In the genomic region with DNA sequence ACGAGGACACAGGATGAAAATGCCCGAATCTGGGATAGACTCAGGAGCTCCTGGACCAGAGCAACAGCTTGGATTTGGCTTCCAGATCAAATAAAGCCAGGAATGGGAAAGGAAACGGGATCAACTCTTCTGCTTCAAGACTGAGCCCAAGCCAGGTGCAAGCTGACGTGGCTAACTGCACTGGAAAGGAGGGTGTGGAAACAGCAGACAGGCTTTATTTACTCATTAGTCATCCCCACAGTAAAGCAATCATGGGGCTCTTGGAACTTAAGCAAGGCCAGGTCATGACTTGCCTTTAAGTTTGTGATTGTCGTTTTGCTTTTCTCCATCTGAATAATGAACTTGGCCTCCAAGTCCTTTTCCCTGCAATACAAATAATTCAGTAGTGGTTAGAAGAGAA, we compare ENCODE assay signal across 10 cellular contexts. TPM values are rescaled to one million over a fixed set of nuclear protein-coding genes. Genes with fewer than 3 reads are reported as not detected.
DNase-seq lines count a peak whose midpoint lies in the region; ATAC-seq, FAIRE-seq and TF ChIP-seq lines count a peak whose summit lies in the region.
"Had no signal": no experiment of that assay in that cellular context is flagged by ENCODE, and none has a peak within 500 bp of the region (broad histone marks: within the 10 kb centered on the region; RNA-seq: fewer than 3 reads in every experiment).

No MANE protein-coding gene starts in this region.

- no peak overlapping the region for H4K91ac ChIP-seq in mesenchymal stem cell (ENCODE audit: low read length)

- no peaks in the 10 kb centered on the region for H3K9me3 ChIP-seq in K562 (replicated peaks; ENCODE audit: control insufficient read depth, insufficient read depth, low read depth, low read length)
- no peaks in the 10 kb centered on the region for H3K9me3 ChIP-seq in mesenchymal stem cell (ENCODE audit: control insufficient read depth, low read length)

- H2BK12ac ChIP-seq in mesenchymal stem cell (ENCODE audit: low read length in 2 of 2) = no peak overlapping the region

- no peak overlapping the region for H3K4me3 ChIP-seq in AG10803 (ENCODE audit: low read length)
- H3K4me3 ChIP-seq in K562 = no peak overlapping the region
- no peak overlapping the region for H3K4me3 ChIP-seq in mesenchymal stem cell (ENCODE audit: insufficient read depth in 1 of 2, low read depth in 1 of 2, low read length in 2 of 2)

- no peak overlapping the region for H3K4me2 ChIP-seq in K562 (ENCODE audit: insufficient read depth, low read length)
- H3K4me2 ChIP-seq in mesenchymal stem cell (ENCODE audit: low read length, poor library complexity, severe bottlenecking) = peak overlapping the region; percentile 43

- H3K23ac ChIP-seq in mesenchymal stem cell (ENCODE audit: low read length in 2 of 2) = no peak overlapping the region

- no peak for TF ChIP-seq CTCF in AG10803 (conservative IDR thresholded peaks at IDR 0.05; ENCODE audit: low read length)
- TF ChIP-seq CTCF in K562 (IDR thresholded peaks at IDR 0.05 in 2 of 3, conservative IDR thresholded peaks at IDR 0.05 in 1 of 3; ENCODE audit: insufficient read depth in 2 of 3, low read depth in 1 of 3, low read length in 3 of 3) = no peak

- no peak overlapping the region for H3K27ac Mint-ChIP-seq in stimulated activated effector memory CD8-positive, alpha-beta T cell treated with anti-CD3 and anti-CD28 coated beads, Interleukin-12 subunit alpha, Interleukin-12 subunit beta, amount 100 ng/mL, for 72 hours
- H3K27ac Mint-ChIP-seq: activated CD4-positive, alpha-beta memory T cell treated with anti-CD3 and anti-CD28 coated beads, Interleukin-2, amount 10 ng/mL, durations not matched to agents 7 days and 5 days; stimulated activated memory B cell treated with anti-CD40 and anti-IgM and Interleukin-4, amounts not matched to agents 10 μg/mL and 1 μg/mL and 100 μg/mL, for 72 hours had no signal

- FAIRE-seq in K562 (lab: Jason Lieb, UNC) = peak; percentile 63

- peak; percentile 69 for DNase-seq in AG10803 (ENCODE audit: low read depth)
- peak; percentile 9 to 88 (median 70) for DNase-seq in NCI-H1417 (lab: John Stamatoyannopoulos, UW)
- peak in 2 of 4 experiments; percentile 22 to 26 for DNase-seq in K562 (ENCODE audit: extremely low read depth in 1 of 4, low spot score in 3 of 4)
- DNase-seq in mesenchymal stem cell = peak; percentile 94
- DNase-seq in erythroblast (lab: John Stamatoyannopoulos, UW) = no peak
- no peak for DNase-seq in stimulated activated effector memory CD8-positive, alpha-beta T cell treated with anti-CD3 and anti-CD28 coated beads, Interleukin-12 subunit alpha, Interleukin-12 subunit beta, amount 100 ng/mL, for 72 hours (ENCODE audit: low spot score in 2 of 2)
- DNase-seq: activated CD4-positive, alpha-beta memory T cell treated with anti-CD3 and anti-CD28 coated beads, Interleukin-2, amount 10 ng/mL, durations not matched to agents 7 days and 5 days had no signal

- H3K9me3 Mint-ChIP-seq in stimulated activated effector memory CD8-positive, alpha-beta T cell treated with anti-CD3 and anti-CD28 coated beads, Interleukin-12 subunit alpha, Interleukin-12 subunit beta, amount 100 ng/mL, for 72 hours = no peaks in the 10 kb centered on the region
- H3K9me3 Mint-ChIP-seq: stimulated activated memory B cell treated with anti-CD40 and anti-IgM and Interleukin-4, amounts not matched to agents 10 μg/mL and 1 μg/mL and 100 μg/mL, for 72 hours had no signal

- H3K27me3 ChIP-seq in K562 (ENCODE audit: control insufficient read depth in 2 of 2, insufficient read depth in 2 of 2, low read length in 2 of 2) (no peaks in the 10 kb centered on the region), mesenchymal stem cell (ENCODE audit: control insufficient read depth in 1 of 2, insufficient read depth in 1 of 2, low read length in 2 of 2) (no peaks in the 10 kb centered on the region)

- intact Hi-C loops in K562 (cut with micrococcal nuclease) = no loop called here

- CTCF ChIA-PET in K562 (lab: Yijun Ruan, JAX; ENCODE audit: low intra/inter-chr PET ratio) = no interaction called here

- H2AK5ac ChIP-seq in mesenchymal stem cell (ENCODE audit: low read length, severe bottlenecking) = no peak overlapping the region

- peaks cover 12% of the 10 kb centered on the region for H3K79me1 ChIP-seq in mesenchymal stem cell (replicated peaks; ENCODE audit: low read length, poor library complexity, severe bottlenecking)

- in situ Hi-C loops in K562 (cut with MboI) = no loop called here

- peaks cover 6% of the 10 kb centered on the region for H3K36me3 Mint-ChIP-seq in stimulated activated effector memory CD8-positive, alpha-beta T cell treated with anti-CD3 and anti-CD28 coated beads, Interleukin-12 subunit alpha, Interleukin-12 subunit beta, amount 100 ng/mL, for 72 hours

- H4K8ac ChIP-seq in mesenchymal stem cell (ENCODE audit: low read length) = no peak overlapping the region

- ATAC-seq in K562 (peak; percentile 62; the same call in 1 of the 3 replicates), HG03354 (IDR thresholded peaks at IDR 0.05; ENCODE audit: poor library complexity, severe bottlenecking, unreplicated experiment) (no peak), GM19397 (IDR thresholded peaks at IDR 0.05; ENCODE audit: unreplicated experiment) (no peak)
- ATAC-seq in stimulated activated effector memory CD8-positive, alpha-beta T cell treated with anti-CD3 and anti-CD28 coated beads, Interleukin-12 subunit alpha, Interleukin-12 subunit beta, amount 100 ng/mL, for 72 hours = no peak
- ATAC-seq: stimulated activated memory B cell treated with anti-CD40 and anti-IgM and Interleukin-4, amounts not matched to agents 10 μg/mL and 1 μg/mL and 100 μg/mL, for 72 hours had no signal

- H3K9ac ChIP-seq in K562 (ENCODE audit: insufficient read depth in 1 of 2, low read depth in 2 of 2, low read length in 2 of 2) (no peak overlapping the region), mesenchymal stem cell (ENCODE audit: low read length) (peak overlapping the region; percentile 57)

- H3K4me1 Mint-ChIP-seq in stimulated activated effector memory CD8-positive, alpha-beta T cell treated with anti-CD3 and anti-CD28 coated beads, Interleukin-12 subunit alpha, Interleukin-12 subunit beta, amount 100 ng/mL, for 72 hours = no peaks in the 10 kb centered on the region
- H3K4me1 Mint-ChIP-seq: activated CD4-positive, alpha-beta memory T cell treated with anti-CD3 and anti-CD28 coated beads, Interleukin-2, amount 10 ng/mL, durations not matched to agents 7 days and 5 days; stimulated activated memory B cell treated with anti-CD40 and anti-IgM and Interleukin-4, amounts not matched to agents 10 μg/mL and 1 μg/mL and 100 μg/mL, for 72 hours had no signal

- H3K18ac ChIP-seq in mesenchymal stem cell (ENCODE audit: low read depth in 1 of 2, low read length in 2 of 2) = no peak overlapping the region

- H2AFZ ChIP-seq in K562 (ENCODE audit: low read depth, low read length) (no peak overlapping the region), mesenchymal stem cell (ENCODE audit: low read depth, low read length) (no peak overlapping the region)

- no peak overlapping the region for H3K4me3 Mint-ChIP-seq in stimulated activated effector memory CD8-positive, alpha-beta T cell treated with anti-CD3 and anti-CD28 coated beads, Interleukin-12 subunit alpha, Interleukin-12 subunit beta, amount 100 ng/mL, for 72 hours
- H3K4me3 Mint-ChIP-seq: activated CD4-positive, alpha-beta memory T cell treated with anti-CD3 and anti-CD28 coated beads, Interleukin-2, amount 10 ng/mL, durations not matched to agents 7 days and 5 days; stimulated activated memory B cell treated with anti-CD40 and anti-IgM and Interleukin-4, amounts not matched to agents 10 μg/mL and 1 μg/mL and 100 μg/mL, for 72 hours had no signal

- no peak overlapping the region for H3K4ac ChIP-seq in mesenchymal stem cell (ENCODE audit: low read depth in 1 of 2, low read length in 2 of 2)

- POLR2A ChIA-PET in K562 (lab: Yijun Ruan, JAX) = interaction anchor here (1.2 kb wide), 1 partner anchor 138 kb away, joined by 3 read pairs; no protein-coding TSS in a partner anchor

- H3K4me1 ChIP-seq in K562 (replicated peaks in 1 of 2; ENCODE audit: control insufficient read depth in 2 of 2, insufficient read depth in 2 of 2, low read length in 2 of 2) (no peaks in the 10 kb centered on the region), mesenchymal stem cell (ENCODE audit: control insufficient read depth, insufficient read depth, low read depth, low read length) (peaks cover 13% of the 10 kb centered on the region)

- H3K14ac ChIP-seq in mesenchymal stem cell (ENCODE audit: low read length in 2 of 2) = no peak overlapping the region

- H3K9me1 ChIP-seq in K562 (ENCODE audit: control insufficient read depth, insufficient read depth, low read length) = no peaks in the 10 kb centered on the region

- TF ChIP-seq EP300 in K562 (IDR thresholded peaks at IDR 0.05; ENCODE audit: low read length) = no peak

- no peak overlapping the region for H2BK120ac ChIP-seq in mesenchymal stem cell (ENCODE audit: low read depth, low read length)

- no peaks in the 10 kb centered on the region for H3K79me2 ChIP-seq in K562 (ENCODE audit: control insufficient read depth, insufficient read depth, low read length)

- BruUV-seq in K562 (replicated peaks; lab: Mats Ljungman, UMichigan) = no TSS peak

- WGBS in K562 (ENCODE audit: insufficient coverage, low coverage, missing lambda C conversion rate) = 63% methylated on average over 4 of the region's 5 CpGs
- WGBS in mesenchymal stem cell = 44% methylated on average over 4 of the region's 5 CpGs

- H2BK15ac ChIP-seq in mesenchymal stem cell (ENCODE audit: low read depth, poor library complexity, severe bottlenecking) = peak overlapping the region; percentile 49

- H3K27ac ChIP-seq in K562 (ENCODE audit: extremely low read depth, low read depth, low read length) = no peak overlapping the region
- H3K27ac ChIP-seq in mesenchymal stem cell (ENCODE audit: low read length, poor library complexity, severe bottlenecking) = peak overlapping the region; percentile 71

- H4K20me1 ChIP-seq in K562 (replicated peaks; ENCODE audit: control insufficient read depth, insufficient read depth, low read length) = no peaks in the 10 kb centered on the region

- TF ChIP-seq RAD21 in K562 (CRISPR knock-in tag; conservative IDR thresholded peaks at IDR 0.05 in 1 of 2, IDR thresholded peaks at IDR 0.05 in 1 of 2) = no peak

- no peak for TF ChIP-seq POLR2A in K562 (conservative IDR thresholded peaks at IDR 0.05)
- TF ChIP-seq POLR2A in erythroblast (IDR thresholded peaks at IDR 0.05; ENCODE audit: low read length) = no peak

- H3K36me3 ChIP-seq in K562 (ENCODE audit: control insufficient read depth, insufficient read depth, low read length) (no peaks in the 10 kb centered on the region), mesenchymal stem cell (ENCODE audit: control insufficient read depth in 1 of 2, insufficient read depth in 2 of 2, low read depth in 1 of 2, low read length in 2 of 2) (peaks cover 0 to 8% of the 10 kb centered on the region in 2 experiments)

- H2BK5ac ChIP-seq in mesenchymal stem cell (ENCODE audit: low read depth, low read length, poor library complexity, severe bottlenecking) = no peak overlapping the region

RNA-seq across cellular contexts. Expression of gene KIF16B, which starts 45.2 kb away (rescaled TPM):
- total RNA-seq in K562 (2011; cell fraction: chromatin; rRNA removed; ENCODE audit: low replicate concordance) = 10.0 and 28.8 TPM in 2 replicates
- total RNA-seq in K562 (2011; cell fraction: nucleolus; rRNA removed) = 6.0 and 7.5 TPM in 2 replicates
- total RNA-seq in K562 (2011; cell fraction: nucleoplasm; rRNA removed) = 7.9 and 10.0 TPM in 2 replicates
- 8.0 and 10.6 TPM in 2 replicates for total RNA-seq in K562 (2014; rRNA removed)
- total RNA-seq in K562 (2014; rRNA removed; fragmentation: Illumina TruSeq; extraction: Trizol) = 8.5 and 8.9 TPM in 2 replicates
- 9.0 and 9.1 TPM in 2 replicates for total RNA-seq in K562 (2015; rRNA removed; fragmentation: Illumina TruSeq; extraction: Trizol)
- total RNA-seq in K562 (2021) = 7.2 and 7.4 TPM in 2 replicates
- 6.0 and 8.7 TPM in 2 replicates for polyA plus RNA-seq in K562 (2011; rRNA removed)
- 3.4 and 3.9 TPM in 2 replicates for polyA plus RNA-seq in K562 (2011; cell fraction: cytosol; rRNA removed)
- polyA plus RNA-seq in K562 (2011; cell fraction: nucleus; rRNA removed) = 5.5 and 6.2 TPM in 2 replicates
- 5.0 and 5.1 TPM in 2 replicates for polyA plus RNA-seq in K562 (2012)
- polyA plus RNA-seq in K562 (2014; fragmentation: Illumina TruSeq; extraction: Trizol) = 7.2 and 8.9 TPM in 2 replicates
- 1 to 10 TPM in 1 of 2 experiments, under 1 TPM in 1; 1.00 to 1.1 TPM for polyA plus RNA-seq in K562 (2014; fragmentation: Nextera tagmentation; extraction: Ambion mirVana)
- 5.7 and 6.8 TPM in 2 replicates for polyA plus RNA-seq in K562 (2014; rRNA removed)
- 15.8 and 16.1 TPM in 2 replicates for polyA minus RNA-seq in K562 (2011; rRNA and poly(A)+ RNA removed)
- polyA minus RNA-seq in K562 (2011; cell fraction: cytosol; rRNA and poly(A)+ RNA removed) = 6.1 and 6.5 TPM in 2 replicates
- polyA minus RNA-seq in K562 (2011; cell fraction: nucleus; rRNA and poly(A)+ RNA removed) = 9.4 and 16.0 TPM in 2 replicates
- 7.7 TPM for polyA plus RNA-seq in mesenchymal stem cell (2013, experiment 1 of 2)
- polyA plus RNA-seq in mesenchymal stem cell (2013, experiment 2 of 2) = 7.8 TPM

Comparison
In these comparisons a context has a peak if more than half of its experiments do, and no peak if none do; other contexts are left out.
1. DNase-seq: peak in AG10803 (single experiment), NCI-H1417 (3 of 3) and mesenchymal stem cell (single experiment); none in erythroblast (0 of 2) and stimulated activated effector memory CD8-positive, alpha-beta T cell treated with anti-CD3 and anti-CD28 coated beads, Interleukin-12 subunit alpha, Interleukin-12 subunit beta, amount 100 ng/mL, for 72 hours (0 of 2).